ENCODE assay signal across 8 cellular contexts in genomic region chr13:77810430-77810829, GRCh38.
A peak's percentile ranks its signal among the peaks of the same experiment; 100 is the strongest.
DNase-seq lines count a peak whose midpoint lies in the region; ATAC-seq and TF ChIP-seq lines count a peak whose summit lies in the region.

No MANE protein-coding gene starts in this region.

- H3K4me3 ChIP-seq in choroid plexus epithelial cell (ENCODE audit: low read depth, low read length) = no peak overlapping the region
- H3K4me3 ChIP-seq in skeletal muscle cell (ENCODE audit: low read depth, low read length) = no peak overlapping the region

- TF ChIP-seq CTCF in choroid plexus epithelial cell (conservative IDR thresholded peaks at IDR 0.05; ENCODE audit: low read depth, low read length) = peak; percentile 63

- ATAC-seq in GM21737 (IDR thresholded peaks at IDR 0.05; ENCODE audit: unreplicated experiment) = peak; percentile 88

- peak; percentile 7 for DNase-seq in NCI-H2107 treated with DMSO at 0.1 percent for 48 hours (lab: John Stamatoyannopoulos, UW; ENCODE audit: unreplicated experiment)
- DNase-seq in NCI-H2107 (lab: John Stamatoyannopoulos, UW) = no peak
- DNase-seq in LoVo (ENCODE audit: low spot score) = peak; percentile 15
- DNase-seq in choroid plexus epithelial cell (ENCODE audit: low read depth) = peak; percentile 51
- DNase-seq in skeletal muscle cell (ENCODE audit: low read depth) = peak; percentile 14
- no peak for DNase-seq in SHP77 treated with DMSO at 0.1 percent for 48 hours (lab: John Stamatoyannopoulos, UW)
- DNase-seq in central memory CD4-positive, alpha-beta T cell = no peak

Comparison
In these comparisons a context has a peak if more than half of its experiments do, and no peak if none do; other contexts are left out.
1. DNase-seq: peak in NCI-H2107 treated with DMSO at 0.1 percent for 48 hours (single experiment), LoVo (single experiment), choroid plexus epithelial cell (single experiment) and skeletal muscle cell (single experiment); none in NCI-H2107 (single experiment), SHP77 treated with DMSO at 0.1 percent for 48 hours (single experiment) and central memory CD4-positive, alpha-beta T cell (single experiment).